ENCODE assay signal across 17 cellular contexts in the genomic region with DNA sequence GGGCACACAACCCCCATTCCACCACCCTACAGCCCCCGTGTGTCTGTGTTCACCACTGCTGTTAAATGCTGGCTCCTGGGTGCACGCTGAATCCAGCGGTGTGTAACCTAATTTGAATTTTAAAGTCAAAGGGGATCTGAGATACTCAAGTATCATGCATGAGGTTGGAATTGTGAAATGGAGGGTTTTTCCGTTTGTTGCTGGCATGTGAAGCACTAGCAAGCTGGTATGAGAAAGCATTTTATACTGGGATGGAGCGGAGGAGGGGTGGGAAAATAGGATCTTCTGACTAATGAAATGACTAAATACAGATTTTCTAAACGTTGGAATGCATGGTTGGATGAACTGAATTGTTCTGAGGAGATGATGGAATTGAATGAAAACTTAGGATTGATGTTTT. TPM values are rescaled to one million over a fixed set of nuclear protein-coding genes. Genes with fewer than 3 reads are reported as not detected.
A peak's percentile ranks its signal among the peaks of the same experiment; 100 is the strongest.
DNase-seq lines count a peak whose midpoint lies in the region; ATAC-seq, FAIRE-seq and TF ChIP-seq lines count a peak whose summit lies in the region.
"Had no signal": no experiment of that assay in that cellular context is flagged by ENCODE, and none has a peak within 500 bp of the region (broad histone marks: within the 10 kb centered on the region; RNA-seq: fewer than 3 reads in every experiment).

No MANE protein-coding gene starts in this region.

- no peaks in the 10 kb centered on the region for H4K20me1 ChIP-seq in mammary epithelial cell (ENCODE audit: insufficient read depth, low read length)
- H4K20me1 ChIP-seq in keratinocyte (ENCODE audit: control insufficient read depth, extremely low read depth, insufficient read depth, low read length) = no peaks in the 10 kb centered on the region

- FAIRE-seq in keratinocyte (lab: Jason Lieb, UNC) = peak; percentile 9
- FAIRE-seq: small intestine had no signal

- H3K9me3 ChIP-seq in mammary epithelial cell (replicated peaks; ENCODE audit: insufficient read depth, low read length) (no peaks in the 10 kb centered on the region), keratinocyte (ENCODE audit: control insufficient read depth, low read depth, low read length) (no peaks in the 10 kb centered on the region), upper lobe of right lung (no peaks in the 10 kb centered on the region)
- H3K9me3 ChIP-seq: gastroesophageal sphincter had no signal

- 76% methylated on average over 6 of the region's 6 CpGs for WGBS in mammary epithelial cell (ENCODE audit: low coverage, missing lambda C conversion rate)

- intact Hi-C loops in mammary epithelial cell (cut with micrococcal nuclease) (no loop called here), upper lobe of right lung (cut with DNase I) (no loop called here)

- H3K27ac ChIP-seq in mammary epithelial cell (ENCODE audit: insufficient read depth, low read depth, low read length) (no peak overlapping the region), keratinocyte (ENCODE audit: control insufficient read depth, insufficient read depth, low read length) (no peak overlapping the region), upper lobe of right lung (no peak overlapping the region)
- H3K27ac ChIP-seq: gastroesophageal sphincter had no signal

- no TSS peak for BruUV-seq in mammary epithelial cell (replicated peaks; lab: Mats Ljungman, UMichigan)

- no peak overlapping the region for H3K4me2 ChIP-seq in mammary epithelial cell (ENCODE audit: insufficient read depth, low read depth, low read length)
- no peak overlapping the region for H3K4me2 ChIP-seq in keratinocyte (ENCODE audit: control insufficient read depth, extremely low read depth, insufficient read depth, low read depth, low read length)

- dilution Hi-C loops in mammary epithelial cell (cut with HindIII; ENCODE audit: low sequenced_read_pairs) = no loop called here
- dilution Hi-C loops in keratinocyte (cut with MboI; ENCODE audit: extremely low pct_ligation_motif_present, low sequenced_read_pairs) = no loop called here

- ATAC-seq in upper lobe of right lung = no peak
- ATAC-seq: activated T-cell treated with anti-CD3 and anti-CD28 coated beads, Interleukin-2, amount 50 U/mL, for 4 hours; gastroesophageal sphincter had no signal

- no peak overlapping the region for H2AFZ ChIP-seq in mammary epithelial cell (ENCODE audit: low read depth, low read length)
- no peak overlapping the region for H2AFZ ChIP-seq in keratinocyte (ENCODE audit: control insufficient read depth, low read length)

- H3K9ac ChIP-seq in mammary epithelial cell (ENCODE audit: insufficient read depth, low read length) (no peak overlapping the region), keratinocyte (ENCODE audit: control insufficient read depth, extremely low read depth, insufficient read depth, low read length) (no peak overlapping the region)

- DNase-seq in AG09319 (ENCODE audit: extremely low read depth, low read depth) (peak; percentile 39), LHCN-M2 (ENCODE audit: low read depth) (peak; percentile 87), mammary epithelial cell (peak; percentile 76), keratinocyte (ENCODE audit: low read depth, low spot score) (no peak), upper lobe of right lung (no peak), globus pallidus (ENCODE audit: low spot score) (no peak), iPS-NIHi7 (ENCODE audit: extremely low spot score) (no peak)
- DNase-seq in stimulated activated naive CD4-positive, alpha-beta T cell (lab: John Stamatoyannopoulos, UW) = no peak
- DNase-seq: activated CD4-positive, alpha-beta T cell treated with anti-CD3 and anti-CD28 coated beads, Interleukin-2, amount 10 ng/mL, durations not matched to agents 24 days and 14 days; activated T-cell treated with anti-CD3 and anti-CD28 coated beads, Interleukin-2, amount 50 U/mL, for 4 hours; DMS53; islet precursor cell; Kasumi-1; NCI-H187; NCI-H69; small intestine had no signal

- H3K79me2 ChIP-seq in mammary epithelial cell (ENCODE audit: insufficient read depth, low read length) (no peaks in the 10 kb centered on the region), keratinocyte (ENCODE audit: control insufficient read depth, insufficient read depth, low read length) (no peaks in the 10 kb centered on the region)

- CTCF ChIA-PET in mammary epithelial cell (lab: Charles Lee; ENCODE audit: low non-redundant PET) = no interaction called here

- H3K36me3 ChIP-seq in mammary epithelial cell (ENCODE audit: insufficient read depth, low read length) (no peaks in the 10 kb centered on the region), keratinocyte (ENCODE audit: control insufficient read depth in 2 of 2, extremely low read depth in 1 of 2, insufficient read depth in 2 of 2, low read length in 2 of 2) (no peaks in the 10 kb centered on the region), upper lobe of right lung (no peaks in the 10 kb centered on the region)
- H3K36me3 ChIP-seq: gastroesophageal sphincter had no signal

- H3K9me1 ChIP-seq in keratinocyte (ENCODE audit: control insufficient read depth, extremely low read depth, insufficient read depth, low read length) = no peaks in the 10 kb centered on the region

- H3K27me3 ChIP-seq in mammary epithelial cell (ENCODE audit: insufficient read depth, low read length) (no peaks in the 10 kb centered on the region), keratinocyte (ENCODE audit: control insufficient read depth, extremely low read depth, insufficient read depth, low read length) (no peaks in the 10 kb centered on the region), upper lobe of right lung (no peaks in the 10 kb centered on the region)
- H3K27me3 ChIP-seq: gastroesophageal sphincter had no signal

- in situ Hi-C loops in mammary epithelial cell (cut with MboI; ENCODE audit: low sequenced_read_pairs in 2 of 2) = no loop called here

- H3K4me1 ChIP-seq in mammary epithelial cell (ENCODE audit: insufficient read depth, low read length) = peaks cover 11% of the 10 kb centered on the region
- peaks cover 16% of the 10 kb centered on the region for H3K4me1 ChIP-seq in keratinocyte (ENCODE audit: control insufficient read depth, extremely low read depth, insufficient read depth, low read length)
- H3K4me1 ChIP-seq in upper lobe of right lung = no peaks in the 10 kb centered on the region
- H3K4me1 ChIP-seq: gastroesophageal sphincter had no signal

- TF ChIP-seq CTCF in AG09319 (IDR thresholded peaks at IDR 0.05; ENCODE audit: low read depth, low read length) = no peak
- TF ChIP-seq CTCF in mammary epithelial cell (conservative IDR thresholded peaks at IDR 0.05 in 1 of 2, IDR thresholded peaks at IDR 0.05 in 1 of 2; ENCODE audit: extremely low read depth in 1 of 2, insufficient read depth in 1 of 2, low read depth in 1 of 2, low read length in 2 of 2) = no peak
- TF ChIP-seq CTCF in keratinocyte (optimal IDR thresholded peaks at IDR 0.05 in 1 of 3, IDR thresholded peaks at IDR 0.05 in 1 of 3, conservative IDR thresholded peaks at IDR 0.05 in 1 of 3; ENCODE audit: extremely low read depth in 1 of 3, insufficient read depth in 2 of 3, low read length in 3 of 3) = no peak
- no peak for TF ChIP-seq CTCF in upper lobe of right lung (IDR thresholded peaks at IDR 0.05)

- H3K4me3 ChIP-seq in mammary epithelial cell (replicated peaks in 1 of 3; ENCODE audit: insufficient read depth in 1 of 3, low read depth in 2 of 3, low read length in 3 of 3) (no peak overlapping the region), keratinocyte (ENCODE audit: control insufficient read depth in 2 of 3, extremely low read depth in 1 of 3, insufficient read depth in 2 of 3, low read depth in 1 of 3, low read length in 3 of 3) (no peak overlapping the region), upper lobe of right lung (no peak overlapping the region)
- H3K4me3 ChIP-seq: gastroesophageal sphincter had no signal

RNA-seq across cellular contexts. Expression of a gene that starts 36.9 kb away (rescaled TPM):
- total RNA-seq in LHCN-M2 (2014; rRNA removed) = 269 and 277 TPM in 2 replicates
- polyA plus RNA-seq in LHCN-M2 (2012) = 114 TPM
- 1,000 to 10,000 TPM in 1 of 2 donors, 100 to 1,000 TPM in 1; 773 to 1,267 TPM for total RNA-seq in mammary epithelial cell
- 307 TPM for polyA plus RNA-seq in mammary epithelial cell
- 1,946 TPM for polyA minus RNA-seq in mammary epithelial cell
- polyA plus RNA-seq in keratinocyte = 329 to 470 TPM (median 330 TPM) in 3 replicates
- 211 TPM for polyA plus RNA-seq in keratinocyte (2011; ENCODE audit: low read depth)
- 72.0 and 90.4 TPM in 2 replicates for polyA plus RNA-seq in keratinocyte (2011; cell fraction: cytosol; rRNA removed)
- 1,599 and 1,663 TPM in 2 replicates for polyA plus RNA-seq in keratinocyte (2011; cell fraction: nucleus; rRNA removed)
- polyA plus RNA-seq in keratinocyte (2012; ENCODE audit: low replicate concordance) = 206 and 254 TPM in 2 replicates
- polyA minus RNA-seq in keratinocyte = 2,564 to 2,839 TPM (median 2,810 TPM) in 3 replicates
- polyA minus RNA-seq in keratinocyte (2011; cell fraction: cytosol; rRNA and poly(A)+ RNA removed) = 488 TPM
- polyA minus RNA-seq in keratinocyte (2011; cell fraction: nucleus; rRNA and poly(A)+ RNA removed) = 3,580 and 4,840 TPM in 2 replicates
- total RNA-seq in upper lobe of right lung = 84.3 TPM

Comparison
In these comparisons a context has a peak if more than half of its experiments do, and no peak if none do; other contexts are left out.
1. DNase-seq: peak in AG09319 (single experiment), LHCN-M2 (single experiment) and mammary epithelial cell (single experiment); none in keratinocyte (single experiment), stimulated activated naive CD4-positive, alpha-beta T cell (0 of 6), upper lobe of right lung (single experiment), globus pallidus (single experiment) and iPS-NIHi7 (single experiment).